In genomic region chr9:4530375-4530774, GRCh38 we compare ENCODE assay signal across 11 cellular contexts. TPM values are rescaled to one million over a fixed set of nuclear protein-coding genes. Genes with fewer than 3 reads are reported as not detected.
A peak's percentile ranks its signal among the peaks of the same experiment; 100 is the strongest.
DNase-seq lines count a peak whose midpoint lies in the region; ATAC-seq and TF ChIP-seq lines count a peak whose summit lies in the region.
"Had no signal": no experiment of that assay in that cellular context is flagged by ENCODE, and none has a peak within 500 bp of the region (broad histone marks: within the 10 kb centered on the region; RNA-seq: fewer than 3 reads in every experiment).

No MANE protein-coding gene starts in this region.

- DNase-seq in EH (ENCODE audit: low read depth): peak; percentile 42
- peak; percentile 92 for DNase-seq in HT-29 (ENCODE audit: low spot score)
- peak; percentile 66 for DNase-seq in fibroblast of villous mesenchyme (ENCODE audit: low read depth)
- DNase-seq in HK-2 (ENCODE audit: unreplicated experiment): no peak
- DNase-seq in omental fat pad (ENCODE audit: low spot score): no peak
- no peak for DNase-seq in stimulated activated CD4-positive, alpha-beta T cell treated with anti-CD3 and anti-CD28 coated beads, Interleukin-15, amount 100 ng/mL, for 24 hours
- DNase-seq: activated naive CD8-positive, alpha-beta T cell treated with anti-CD3 and anti-CD28 coated beads, Interleukin-2, amount 10 ng/mL, durations not matched to agents 7 days and 5 days; T-helper 9 cell; trophoblast cell had no signal

- H3K4me3 ChIP-seq in fibroblast of villous mesenchyme (ENCODE audit: low read depth, low read length): no peak overlapping the region

- no peak for TF ChIP-seq CTCF in fibroblast of villous mesenchyme (IDR thresholded peaks at IDR 0.05; ENCODE audit: insufficient read depth, low read depth, low read length)
- TF ChIP-seq CTCF in omental fat pad (IDR thresholded peaks at IDR 0.05): no peak

- ATAC-seq in GM19468 (IDR thresholded peaks at IDR 0.05; ENCODE audit: extremely low read depth, unreplicated experiment) (peak; percentile 39), HG02571 (IDR thresholded peaks at IDR 0.05; ENCODE audit: unreplicated experiment) (no peak), omental fat pad (ENCODE audit: low FRiP score) (no peak)

RNA-seq across cellular contexts. Expression of gene SLC1A1, which starts 40.1 kb away (rescaled TPM):
- total RNA-seq in HT-29 (2014; rRNA removed; shearing (Covaris generic)): 39.4 and 40.7 TPM in 2 replicates
- total RNA-seq in fibroblast of villous mesenchyme: 17.7 and 34.1 TPM in 2 replicates
- total RNA-seq in omental fat pad: 10 to 100 TPM in 1 of 4 donors, 1 to 10 TPM in 3; 1.8 to 12.3 (median 5.6) TPM

Comparison
In these comparisons a context has a peak if more than half of its experiments do, and no peak if none do; other contexts are left out.
1. DNase-seq: peak in EH (single experiment), HT-29 (single experiment) and fibroblast of villous mesenchyme (single experiment); none in HK-2 (single experiment), omental fat pad (single experiment) and stimulated activated CD4-positive, alpha-beta T cell treated with anti-CD3 and anti-CD28 coated beads, Interleukin-15, amount 100 ng/mL, for 24 hours (single experiment).